1 cellular context compared by ENCODE assay signal in the genomic region with DNA sequence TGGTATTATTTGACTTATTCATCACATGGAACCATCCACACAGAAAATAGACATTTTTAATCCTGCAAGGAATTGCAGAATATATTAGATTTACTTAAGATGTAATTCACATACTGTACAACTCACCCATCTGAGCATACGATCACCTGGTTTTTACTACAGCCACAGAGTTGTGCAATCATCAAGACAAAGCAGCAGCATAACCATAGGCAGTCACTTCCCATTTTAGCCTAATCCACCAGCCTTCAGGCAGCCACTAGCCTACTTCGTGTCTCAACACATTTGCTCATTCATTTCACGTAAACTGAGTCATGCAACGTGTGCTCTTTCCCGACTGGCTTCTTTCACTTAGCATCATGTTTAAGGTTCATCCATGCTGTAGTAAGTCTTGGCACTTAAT.
TF ChIP-seq lines count a peak whose summit lies in the region.

No MANE protein-coding gene starts in this region.

TF ChIP-seq in H1, 55 proteins besides CTCF, POLR2A, EP300 and RAD21:
- TF ChIP-seq KDM1A (IDR thresholded peaks at IDR 0.05; ENCODE audit: borderline replicate concordance, low read length) (no peak), CEBPB (IDR thresholded peaks at IDR 0.05; ENCODE audit: low read depth, low read length) (peak; percentile 56)
